ENCODE assay signal across 18 cellular contexts in the genomic region with DNA sequence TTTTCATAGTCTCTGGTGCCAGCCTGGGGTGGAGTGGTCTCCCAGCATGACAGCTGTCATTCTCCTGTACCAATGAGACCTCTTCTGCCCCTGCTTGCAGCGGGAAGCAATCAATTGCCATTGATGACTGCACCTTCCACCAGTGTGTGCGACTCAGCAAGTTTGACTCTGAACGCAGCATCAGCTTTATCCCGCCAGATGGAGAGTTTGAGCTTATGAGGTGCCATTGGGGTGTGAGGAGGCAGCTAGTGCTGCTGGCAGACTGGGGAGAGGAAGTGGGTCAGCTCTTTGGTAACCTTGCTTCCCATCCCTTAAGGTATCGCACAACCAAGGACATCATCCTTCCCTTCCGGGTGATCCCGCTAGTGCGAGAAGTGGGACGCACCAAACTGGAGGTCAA. TPM values are rescaled to one million over a fixed set of nuclear protein-coding genes. Genes with fewer than 3 reads are reported as not detected.
DNase-seq lines count a peak whose midpoint lies in the region; ATAC-seq, FAIRE-seq and TF ChIP-seq lines count a peak whose summit lies in the region.
"Had no signal": no experiment of that assay in that cellular context is flagged by ENCODE, and none has a peak within 500 bp of the region (broad histone marks: within the 10 kb centered on the region; RNA-seq: fewer than 3 reads in every experiment).

No MANE protein-coding gene starts in this region.

- DNase-seq in activated effector memory CD4-positive, alpha-beta T cell treated with anti-CD3 and anti-CD28 coated beads, Interleukin-2, amount 50 U/mL, for 16 hours, result peak; percentile 53
- DNase-seq in activated effector memory CD4-positive, alpha-beta T cell treated with Interleukin-2 at 50 U/mL for 16 hours, result no peak
- DNase-seq in K562 (ENCODE audit: extremely low read depth in 1 of 4, low spot score in 3 of 4), result no peak
- no peak for DNase-seq in neural crest cell (ENCODE audit: low read depth, low spot score)
- no peak for DNase-seq in head of caudate nucleus
- DNase-seq in stomach, result no peak
- DNase-seq: 8988T; Calu3; CD8-positive, alpha-beta T cell; DND-41; EL; H9 had no signal

- H3K27me3 Mint-ChIP-seq in neural crest cell (ENCODE audit: low read depth), result no peaks in the 10 kb centered on the region
- H3K27me3 Mint-ChIP-seq: B cell had no signal

- no peak for ATAC-seq in K562
- ATAC-seq in GM21576 (IDR thresholded peaks at IDR 0.05; ENCODE audit: unreplicated experiment), result no peak
- ATAC-seq: CD8-positive, alpha-beta T cell; GM12878 had no signal

- peaks cover 29% of the 10 kb centered on the region for H3K4me1 Mint-ChIP-seq in neural crest cell

- peaks cover 19% of the 10 kb centered on the region for H4K20me1 ChIP-seq in K562 (replicated peaks; ENCODE audit: control insufficient read depth, insufficient read depth, low read length)

- H3K4me3 ChIP-seq in K562, result no peak overlapping the region
- H3K4me3 ChIP-seq in stomach, result no peak overlapping the region
- H3K4me3 ChIP-seq: GM12878 had no signal

- H3K9ac ChIP-seq in K562 (ENCODE audit: insufficient read depth in 1 of 2, low read depth in 2 of 2, low read length in 2 of 2), result no peak overlapping the region

- POLR2A ChIA-PET in K562 (lab: Yijun Ruan, JAX), result interaction anchor here (0.5 to 1.5 kb wide), 9 partner anchors 9 to 145 kb away, joined by 3 to 8 read pairs (median 4); no protein-coding TSS in a partner anchor

- no peak for TF ChIP-seq POLR2A in K562 (conservative IDR thresholded peaks at IDR 0.05)
- no peak for TF ChIP-seq POLR2A in stomach (IDR thresholded peaks at IDR 0.05)

- no peak overlapping the region for H3K4me2 ChIP-seq in K562 (ENCODE audit: insufficient read depth, low read length)

- no peak for TF ChIP-seq RAD21 in K562 (CRISPR knock-in tag; conservative IDR thresholded peaks at IDR 0.05 in 1 of 2, IDR thresholded peaks at IDR 0.05 in 1 of 2)

- no peaks in the 10 kb centered on the region for H3K9me1 ChIP-seq in K562 (ENCODE audit: control insufficient read depth, insufficient read depth, low read length)

- in situ Hi-C loops in K562 (cut with MboI), result no loop called here

- H3K9me3 ChIP-seq in K562 (replicated peaks; ENCODE audit: control insufficient read depth, insufficient read depth, low read depth, low read length) (no peaks in the 10 kb centered on the region), stomach (no peaks in the 10 kb centered on the region)
- H3K9me3 ChIP-seq: BLaER1 treated with 17β-estradiol and CSF1 and Interleukin-3, amounts not matched to agents 10 nM and 100 nM had no signal

- intact Hi-C loops in K562 (cut with micrococcal nuclease) (no loop called here), head of caudate nucleus (cut with DNase I) (no loop called here), stomach (cut with DNase I; ENCODE audit: low total_unique reads) (loop anchor here (10.0 kb wide), 1 partner anchor 63 kb away; a partner anchor contains a TSS)

- H3K9me3 Mint-ChIP-seq in neural crest cell, result no peaks in the 10 kb centered on the region
- H3K9me3 Mint-ChIP-seq: CD8-positive, alpha-beta T cell; H9 had no signal

- WGBS in K562 (ENCODE audit: insufficient coverage, low coverage, missing lambda C conversion rate), result 96% methylated on average over 9 of the region's 9 CpGs
- WGBS in stomach, 5 donors, result 93 to 99% (median 98%) methylated on average over 7 to 9 of the region's 9 CpGs

- CTCF ChIA-PET in K562 (lab: Yijun Ruan, JAX; ENCODE audit: low intra/inter-chr PET ratio), result no interaction called here

- H3K27ac ChIP-seq in K562 (ENCODE audit: extremely low read depth, low read depth, low read length) (no peak overlapping the region; the same call in 2 of the 3 replicates), stomach (no peak overlapping the region)

- TF ChIP-seq EP300 in K562 (IDR thresholded peaks at IDR 0.05; ENCODE audit: low read length) (no peak), stomach (IDR thresholded peaks at IDR 0.05) (no peak)

- H3K4me1 ChIP-seq in K562 (replicated peaks in 1 of 2; ENCODE audit: control insufficient read depth in 2 of 2, insufficient read depth in 2 of 2, low read length in 2 of 2) (peaks cover 27 to 51% of the 10 kb centered on the region in 2 experiments), stomach (peaks cover 23 to 47% (median 38%) of the 10 kb centered on the region in 4 donors)

- TF ChIP-seq CTCF in K562 (IDR thresholded peaks at IDR 0.05 in 2 of 3, conservative IDR thresholded peaks at IDR 0.05 in 1 of 3; ENCODE audit: insufficient read depth in 2 of 3, low read depth in 1 of 3, low read length in 3 of 3), result no peak
- TF ChIP-seq CTCF in neural crest cell (conservative IDR thresholded peaks at IDR 0.05), result no peak
- TF ChIP-seq CTCF in stomach (IDR thresholded peaks at IDR 0.05), result no peak

- H3K27me3 ChIP-seq in K562 (ENCODE audit: control insufficient read depth in 2 of 2, insufficient read depth in 2 of 2, low read length in 2 of 2) (no peaks in the 10 kb centered on the region), stomach (no peaks in the 10 kb centered on the region)
- H3K27me3 ChIP-seq: BLaER1 treated with 17β-estradiol and CSF1 and Interleukin-3, amounts not matched to agents 10 nM and 100 nM had no signal

- peaks cover 87% of the 10 kb centered on the region for H3K36me3 ChIP-seq in K562 (ENCODE audit: control insufficient read depth, insufficient read depth, low read length)
- peaks cover 68 to 80% (median 77%) of the 10 kb centered on the region in 4 donors for H3K36me3 ChIP-seq in stomach

- peaks cover 32% of the 10 kb centered on the region for H3K79me2 ChIP-seq in K562 (ENCODE audit: control insufficient read depth, insufficient read depth, low read length)

- H3K36me3 Mint-ChIP-seq in neural crest cell (ENCODE audit: low read depth), result peaks cover 8% of the 10 kb centered on the region

- BruUV-seq in K562 (replicated peaks; lab: Mats Ljungman, UMichigan), result no TSS peak

- H3K4me3 Mint-ChIP-seq in neural crest cell, result peak overlapping the region; percentile 27
- H3K4me3 Mint-ChIP-seq: B cell; CD8-positive, alpha-beta T cell; H9 had no signal

- no peak overlapping the region for H2AFZ ChIP-seq in K562 (ENCODE audit: low read depth, low read length)

- no peak overlapping the region for H3K27ac Mint-ChIP-seq in neural crest cell (ENCODE audit: unreplicated experiment)
- H3K27ac Mint-ChIP-seq: B cell; CD8-positive, alpha-beta T cell had no signal

- FAIRE-seq in K562 (lab: Jason Lieb, UNC), result no peak
- FAIRE-seq: GM12878, H1 had no signal

RNA-seq across cellular contexts. Expression of a gene that starts 4.4 kb away (rescaled TPM):
- 203 and 374 TPM in 2 replicates for total RNA-seq in K562 (2011; cell fraction: chromatin; rRNA removed; ENCODE audit: low replicate concordance)
- total RNA-seq in K562 (2011; cell fraction: nucleolus; rRNA removed), result 204 and 235 TPM in 2 replicates
- 155 and 178 TPM in 2 replicates for total RNA-seq in K562 (2011; cell fraction: nucleoplasm; rRNA removed)
- 47.1 and 54.2 TPM in 2 replicates for total RNA-seq in K562 (2014; rRNA removed)
- 17.6 and 20.0 TPM in 2 replicates for total RNA-seq in K562 (2014; rRNA removed; fragmentation: Illumina TruSeq; extraction: Trizol)
- total RNA-seq in K562 (2015; rRNA removed; fragmentation: Illumina TruSeq; extraction: Trizol), result 33.6 and 37.7 TPM in 2 replicates
- 61.9 and 77.9 TPM in 2 replicates for total RNA-seq in K562 (2021)
- 45.1 and 59.3 TPM in 2 replicates for polyA plus RNA-seq in K562 (2011; rRNA removed)
- polyA plus RNA-seq in K562 (2011; cell fraction: cytosol; rRNA removed), result 54.7 and 103 TPM in 2 replicates
- 298 and 363 TPM in 2 replicates for polyA plus RNA-seq in K562 (2011; cell fraction: nucleus; rRNA removed)
- 47.0 and 54.1 TPM in 2 replicates for polyA plus RNA-seq in K562 (2012)
- 51.0 and 57.1 TPM in 2 replicates for polyA plus RNA-seq in K562 (2014; fragmentation: Illumina TruSeq; extraction: Trizol)
- polyA plus RNA-seq in K562 (2014; fragmentation: Nextera tagmentation; extraction: Ambion mirVana), result 10 to 100 TPM in 1 of 2 experiments, 1 to 10 TPM in 1; 6.7 to 23.7 TPM
- 65.0 and 68.5 TPM in 2 replicates for polyA plus RNA-seq in K562 (2014; rRNA removed)
- polyA minus RNA-seq in K562 (2011; rRNA and poly(A)+ RNA removed), result 45.4 and 50.7 TPM in 2 replicates
- polyA minus RNA-seq in K562 (2011; cell fraction: cytosol; rRNA and poly(A)+ RNA removed), result 31.0 and 41.5 TPM in 2 replicates
- polyA minus RNA-seq in K562 (2011; cell fraction: nucleus; rRNA and poly(A)+ RNA removed), result 96.3 and 137 TPM in 2 replicates
- total RNA-seq in neural crest cell, result 63.9 and 67.3 TPM in 2 replicates
- total RNA-seq in stomach, result 100 to 1,000 TPM in 1 of 5 donors, 10 to 100 TPM in 4; 21.6 to 194 (median 55.9) TPM
- polyA plus RNA-seq in stomach, result 10 to 100 TPM; 43.4 to 45.0 (median 44.5) TPM

RNA-seq across cellular contexts. Expression of a gene that starts 6.9 kb away (rescaled TPM):
- total RNA-seq in K562 (2011; cell fraction: chromatin; rRNA removed; ENCODE audit: low replicate concordance), result 357 and 707 TPM in 2 replicates
- 352 and 411 TPM in 2 replicates for total RNA-seq in K562 (2011; cell fraction: nucleolus; rRNA removed)
- 363 and 369 TPM in 2 replicates for total RNA-seq in K562 (2011; cell fraction: nucleoplasm; rRNA removed)
- total RNA-seq in K562 (2014; rRNA removed) (282 and 320 TPM in 2 replicates), K562 (2014; rRNA removed; fragmentation: Illumina TruSeq; extraction: Trizol) (277 and 296 TPM in 2 replicates), K562 (2015; rRNA removed; fragmentation: Illumina TruSeq; extraction: Trizol) (247 and 250 TPM in 2 replicates), K562 (2021) (367 and 385 TPM in 2 replicates), neural crest cell (271 and 289 TPM in 2 replicates), stomach (100 to 1,000 TPM in 4 of 5 donors, 10 to 100 TPM in 1; 96.2 to 204 (median 134) TPM)
- polyA plus RNA-seq in K562 (2011; rRNA removed) (505 and 704 TPM in 2 replicates), K562 (2014; fragmentation: Illumina TruSeq; extraction: Trizol) (400 and 440 TPM in 2 replicates), K562 (2014; fragmentation: Nextera tagmentation; extraction: Ambion mirVana) (100 to 1,000 TPM; 118 to 252 TPM), K562 (2014; rRNA removed) (275 and 325 TPM in 2 replicates), stomach (100 to 1,000 TPM; 143 to 220 (median 208) TPM)
- polyA plus RNA-seq in K562 (2011; cell fraction: cytosol; rRNA removed), result 307 and 406 TPM in 2 replicates
- 576 and 635 TPM in 2 replicates for polyA plus RNA-seq in K562 (2011; cell fraction: nucleus; rRNA removed)
- 764 and 803 TPM in 2 replicates for polyA plus RNA-seq in K562 (2012)
- polyA minus RNA-seq in K562 (2011; rRNA and poly(A)+ RNA removed), result 381 and 396 TPM in 2 replicates
- 150 and 169 TPM in 2 replicates for polyA minus RNA-seq in K562 (2011; cell fraction: cytosol; rRNA and poly(A)+ RNA removed)
- polyA minus RNA-seq in K562 (2011; cell fraction: nucleus; rRNA and poly(A)+ RNA removed), result 111 and 158 TPM in 2 replicates

RNA-seq across cellular contexts. Expression of a gene that starts 26.4 kb away (rescaled TPM):
- 88.9 and 157 TPM in 2 replicates for total RNA-seq in K562 (2011; cell fraction: chromatin; rRNA removed; ENCODE audit: low replicate concordance)
- total RNA-seq in K562 (2011; cell fraction: nucleolus; rRNA removed), result 73.2 and 83.2 TPM in 2 replicates
- 65.6 and 69.9 TPM in 2 replicates for total RNA-seq in K562 (2011; cell fraction: nucleoplasm; rRNA removed)
- total RNA-seq in K562 (2014; rRNA removed) (25.7 and 26.5 TPM in 2 replicates), K562 (2014; rRNA removed; fragmentation: Illumina TruSeq; extraction: Trizol) (8.7 and 9.8 TPM in 2 replicates), K562 (2015; rRNA removed; fragmentation: Illumina TruSeq; extraction: Trizol) (16.0 and 17.2 TPM in 2 replicates), K562 (2021) (54.4 and 57.9 TPM in 2 replicates), neural crest cell (90.9 and 93.8 TPM in 2 replicates), stomach (100 to 1,000 TPM in 1 of 5 donors, 10 to 100 TPM in 4; 27.9 to 107 (median 55.4) TPM)
- polyA plus RNA-seq in K562 (2011; rRNA removed) (20.1 and 28.7 TPM in 2 replicates), K562 (2014; fragmentation: Illumina TruSeq; extraction: Trizol) (44.3 and 44.8 TPM in 2 replicates), K562 (2014; fragmentation: Nextera tagmentation; extraction: Ambion mirVana) (1 to 10 TPM; 3.1 to 5.4 TPM), K562 (2014; rRNA removed) (42.8 and 46.6 TPM in 2 replicates), stomach (10 to 100 TPM; 21.2 to 26.4 (median 25.8) TPM)
- 24.9 and 26.6 TPM in 2 replicates for polyA plus RNA-seq in K562 (2011; cell fraction: cytosol; rRNA removed)
- 70.4 and 103 TPM in 2 replicates for polyA plus RNA-seq in K562 (2011; cell fraction: nucleus; rRNA removed)
- 39.3 and 52.8 TPM in 2 replicates for polyA plus RNA-seq in K562 (2012)
- polyA minus RNA-seq in K562 (2011; rRNA and poly(A)+ RNA removed), result 14.5 and 16.5 TPM in 2 replicates
- polyA minus RNA-seq in K562 (2011; cell fraction: cytosol; rRNA and poly(A)+ RNA removed), result 29.0 and 36.2 TPM in 2 replicates
- 20.6 and 36.3 TPM in 2 replicates for polyA minus RNA-seq in K562 (2011; cell fraction: nucleus; rRNA and poly(A)+ RNA removed)

RNA-seq across cellular contexts. Expression of a gene that starts 46.4 kb away (rescaled TPM):
- 169 and 262 TPM in 2 replicates for total RNA-seq in K562 (2011; cell fraction: chromatin; rRNA removed; ENCODE audit: low replicate concordance)
- total RNA-seq in K562 (2011; cell fraction: nucleolus; rRNA removed), result 136 and 137 TPM in 2 replicates
- total RNA-seq in K562 (2011; cell fraction: nucleoplasm; rRNA removed), result 121 and 132 TPM in 2 replicates
- total RNA-seq in K562 (2014; rRNA removed) (66.4 and 91.1 TPM in 2 replicates), K562 (2014; rRNA removed; fragmentation: Illumina TruSeq; extraction: Trizol) (70.4 and 70.8 TPM in 2 replicates), K562 (2015; rRNA removed; fragmentation: Illumina TruSeq; extraction: Trizol) (71.8 and 74.0 TPM in 2 replicates), K562 (2021) (62.9 and 67.5 TPM in 2 replicates), neural crest cell (54.8 and 57.7 TPM in 2 replicates), stomach (100 to 1,000 TPM in 1 of 5 donors, 10 to 100 TPM in 3, 1 to 10 TPM in 1; 1.4 to 113 (median 36.5) TPM)
- polyA plus RNA-seq in K562 (2011; rRNA removed) (76.8 and 87.2 TPM in 2 replicates), K562 (2014; fragmentation: Illumina TruSeq; extraction: Trizol) (70.9 and 75.5 TPM in 2 replicates), K562 (2014; fragmentation: Nextera tagmentation; extraction: Ambion mirVana) (10 to 100 TPM; 19.1 to 31.8 TPM), K562 (2014; rRNA removed) (92.4 and 95.6 TPM in 2 replicates), stomach (10 to 100 TPM; 33.0 to 42.0 (median 33.7) TPM)
- 59.9 and 66.1 TPM in 2 replicates for polyA plus RNA-seq in K562 (2011; cell fraction: cytosol; rRNA removed)
- polyA plus RNA-seq in K562 (2011; cell fraction: nucleus; rRNA removed), result 209 and 258 TPM in 2 replicates
- 55.0 and 58.2 TPM in 2 replicates for polyA plus RNA-seq in K562 (2012)
- polyA minus RNA-seq in K562 (2011; rRNA and poly(A)+ RNA removed), result 70.4 and 76.8 TPM in 2 replicates
- 21.8 and 27.8 TPM in 2 replicates for polyA minus RNA-seq in K562 (2011; cell fraction: cytosol; rRNA and poly(A)+ RNA removed)
- polyA minus RNA-seq in K562 (2011; cell fraction: nucleus; rRNA and poly(A)+ RNA removed), result 59.4 and 76.5 TPM in 2 replicates

RNA-seq across cellular contexts. Expression of a gene that starts 47.8 kb away (rescaled TPM):
- not detected in 2 replicates for total RNA-seq in K562 (2011; cell fraction: chromatin; rRNA removed; ENCODE audit: low replicate concordance)
- not detected in 2 replicates for total RNA-seq in K562 (2011; cell fraction: nucleolus; rRNA removed)
- total RNA-seq in K562 (2011; cell fraction: nucleoplasm; rRNA removed), result not detected in 2 replicates
- total RNA-seq in K562 (2014; rRNA removed), result not detected in 2 replicates
- not detected in 2 replicates for total RNA-seq in K562 (2014; rRNA removed; fragmentation: Illumina TruSeq; extraction: Trizol)
- total RNA-seq in K562 (2015; rRNA removed; fragmentation: Illumina TruSeq; extraction: Trizol), result not detected in 2 replicates
- 0.04 TPM in 1 of 2 replicates, not detected in the other for total RNA-seq in K562 (2021)
- polyA plus RNA-seq in K562 (2011; rRNA removed), result not detected in 2 replicates
- not detected in 2 replicates for polyA plus RNA-seq in K562 (2011; cell fraction: cytosol; rRNA removed)
- polyA plus RNA-seq in K562 (2011; cell fraction: nucleus; rRNA removed), result not detected in 2 replicates
- 0.03 and 0.18 TPM in 2 replicates for polyA plus RNA-seq in K562 (2012)
- not detected in 2 replicates for polyA plus RNA-seq in K562 (2014; fragmentation: Illumina TruSeq; extraction: Trizol)
- not detected for polyA plus RNA-seq in K562 (2014; fragmentation: Nextera tagmentation; extraction: Ambion mirVana)
- not detected in 2 replicates for polyA plus RNA-seq in K562 (2014; rRNA removed)
- not detected in 2 replicates for polyA minus RNA-seq in K562 (2011; rRNA and poly(A)+ RNA removed)
- not detected in 2 replicates for polyA minus RNA-seq in K562 (2011; cell fraction: cytosol; rRNA and poly(A)+ RNA removed)
- polyA minus RNA-seq in K562 (2011; cell fraction: nucleus; rRNA and poly(A)+ RNA removed), result not detected in 2 replicates
- 0.36 and 0.56 TPM in 2 replicates for total RNA-seq in neural crest cell
- 10 to 100 TPM in 2 of 5 donors, 1 to 10 TPM in 2, under 1 TPM in 1; under 0.01 to 100.0 (median 2.4) TPM for total RNA-seq in stomach
- polyA plus RNA-seq in stomach, result 1 to 10 TPM; 1.6 to 3.5 (median 2.4) TPM
- total RNA-seq: GM12878 had no signal
- polyA plus RNA-seq: AG04450 had no signal
